18 cellular contexts compared by ENCODE assay signal in genomic region chr10:21726601-21727295, GRCh38.
DNase-seq lines count a peak whose midpoint lies in the region; ATAC-seq and TF ChIP-seq lines count a peak whose summit lies in the region.
"Had no signal": no experiment of that assay in that cellular context is flagged by ENCODE, and none has a peak within 500 bp of the region (broad histone marks: within the 10 kb centered on the region; RNA-seq: fewer than 3 reads in every experiment).

No MANE protein-coding gene starts in this region.

- H3K36me3 ChIP-seq in HAP-1 (replicated peaks), result 0 out of 2 replicates have a peak, but pooled peaks cover 6% of the 10 kb centered on the region
- peaks cover 0 to 5% of the 10 kb centered on the region in 2 donors for H3K36me3 ChIP-seq in gastrocnemius medialis

- no peak for ATAC-seq in gastrocnemius medialis
- no peak for ATAC-seq in naive thymus-derived CD8-positive, alpha-beta T cell
- ATAC-seq: left ventricle myocardium superior, right cardiac atrium had no signal

- DNase-seq in HAP-1 (ENCODE audit: low spot score in 2 of 2) (peak; percentile 42 to 82), SK-N-DZ (ENCODE audit: low spot score) (peak; percentile 18), epithelial cell of prostate (ENCODE audit: low read depth, low spot score) (no peak), progenitor cell of endocrine pancreas (ENCODE audit: low spot score, unreplicated experiment) (no peak), NCI-H1417 treated with DMSO at 0.1 percent for 48 hours (lab: John Stamatoyannopoulos, UW) (no peak), gastrocnemius medialis (no peak)
- no peak for DNase-seq in naive thymus-derived CD8-positive, alpha-beta T cell
- no peak for DNase-seq in activated CD4-positive, alpha-beta T cell treated with anti-CD3 and anti-CD28 coated beads for 1 hour
- DNase-seq: activated B cell treated with CpG ODN at 0.5 μM for 24 hours; activated gamma-delta T cell; cortex of kidney; left ventricle myocardium superior; naive B cell; NCI-H1930; NCI-H510A treated with DMSO at 0.1 percent for 48 hours; OCI-M1; right cardiac atrium; stimulated activated CD4-positive, alpha-beta T cell treated with anti-CD3 and anti-CD28 coated beads, Interleukin-2, amount 100 ng/mL, for 48 hours had no signal

- TF ChIP-seq POLR2A in gastrocnemius medialis (IDR thresholded peaks at IDR 0.05), result no peak

- no peaks in the 10 kb centered on the region for H3K27me3 ChIP-seq in HAP-1 (ENCODE audit: low read depth)
- H3K27me3 ChIP-seq in gastrocnemius medialis, result no peaks in the 10 kb centered on the region

- H3K4me1 Mint-ChIP-seq in progenitor cell of endocrine pancreas (ENCODE audit: low read depth), result peaks cover 41% of the 10 kb centered on the region
- H3K4me1 Mint-ChIP-seq in naive thymus-derived CD8-positive, alpha-beta T cell, result peaks cover 16 to 30% (median 27%) of the 10 kb centered on the region in 4 donors

- H3K36me3 Mint-ChIP-seq in progenitor cell of endocrine pancreas (ENCODE audit: insufficient read depth), result no peaks in the 10 kb centered on the region
- peaks cover 0 to 52% (median 24%) of the 10 kb centered on the region in 3 donors for H3K36me3 Mint-ChIP-seq in naive thymus-derived CD8-positive, alpha-beta T cell

- H3K9me3 Mint-ChIP-seq in progenitor cell of endocrine pancreas (ENCODE audit: low read depth), result no peaks in the 10 kb centered on the region
- H3K9me3 Mint-ChIP-seq in naive thymus-derived CD8-positive, alpha-beta T cell, result no peaks in the 10 kb centered on the region
- H3K9me3 Mint-ChIP-seq: activated B cell treated with CpG ODN at 0.5 μM for 24 hours, naive B cell had no signal

- H3K27ac ChIP-seq in epithelial cell of prostate, result peak overlapping the region; percentile 50
- H3K27ac ChIP-seq in gastrocnemius medialis, result no peak overlapping the region

- peak overlapping the region; percentile 81 for H3K27ac Mint-ChIP-seq in progenitor cell of endocrine pancreas
- no peak overlapping the region for H3K27ac Mint-ChIP-seq in naive thymus-derived CD8-positive, alpha-beta T cell
- H3K27ac Mint-ChIP-seq: activated B cell treated with CpG ODN at 0.5 μM for 24 hours had no signal

- H3K27me3 Mint-ChIP-seq in progenitor cell of endocrine pancreas, result no peaks in the 10 kb centered on the region
- no peaks in the 10 kb centered on the region for H3K27me3 Mint-ChIP-seq in naive thymus-derived CD8-positive, alpha-beta T cell
- H3K27me3 Mint-ChIP-seq: activated B cell treated with CpG ODN at 0.5 μM for 24 hours, naive B cell had no signal

- in situ Hi-C loops in HAP-1 (cut with MboI; ENCODE audit: low sequenced_read_pairs), result no loop called here
- in situ Hi-C loops in gastrocnemius medialis (cut with MboI; ENCODE audit: low sequenced_read_pairs in 4 of 4), result loop anchor here in 3 of 4 donors (5.0 to 25.0 kb wide), 4 partner anchors 229 to 439 kb away; no protein-coding TSS in a partner anchor

- H3K4me1 ChIP-seq in HAP-1 (peaks cover 40% of the 10 kb centered on the region), gastrocnemius medialis (peaks cover 11 to 14% of the 10 kb centered on the region in 2 donors)

- intact Hi-C loops in gastrocnemius medialis (cut with DNase I; ENCODE audit: low total_unique reads), result no loop called here

- POLR2A ChIA-PET in naive thymus-derived CD8-positive, alpha-beta T cell (lab: Charles Lee), result no interaction called here

- peak overlapping the region; percentile 0 for H3K4me3 Mint-ChIP-seq in progenitor cell of endocrine pancreas (ENCODE audit: low read depth)
- no peak overlapping the region for H3K4me3 Mint-ChIP-seq in naive thymus-derived CD8-positive, alpha-beta T cell
- H3K4me3 Mint-ChIP-seq: activated B cell treated with CpG ODN at 0.5 μM for 24 hours had no signal

- H3K4me3 ChIP-seq in HAP-1 (no peak overlapping the region), gastrocnemius medialis (no peak overlapping the region)

- no peak for TF ChIP-seq CTCF in progenitor cell of endocrine pancreas (IDR thresholded peaks at IDR 0.05; ENCODE audit: unreplicated experiment)
- TF ChIP-seq CTCF in gastrocnemius medialis (IDR thresholded peaks at IDR 0.05 in 4 of 5, conservative IDR thresholded peaks at IDR 0.05 in 1 of 5), result no peak

- H3K9me3 ChIP-seq in HAP-1, result no peaks in the 10 kb centered on the region
- H3K9me3 ChIP-seq in gastrocnemius medialis, result no peaks in the 10 kb centered on the region

Comparison
In these comparisons a context has a peak if more than half of its experiments do, and no peak if none do; other contexts are left out.
1. DNase-seq: peak in HAP-1 (2 of 2) and SK-N-DZ (single experiment); none in epithelial cell of prostate (single experiment), progenitor cell of endocrine pancreas (single experiment), NCI-H1417 treated with DMSO at 0.1 percent for 48 hours (single experiment), gastrocnemius medialis (0 of 2), naive thymus-derived CD8-positive, alpha-beta T cell (0 of 10) and activated CD4-positive, alpha-beta T cell treated with anti-CD3 and anti-CD28 coated beads for 1 hour (single experiment).